ENCODE assay signal across 8 cellular contexts in the genomic region with DNA sequence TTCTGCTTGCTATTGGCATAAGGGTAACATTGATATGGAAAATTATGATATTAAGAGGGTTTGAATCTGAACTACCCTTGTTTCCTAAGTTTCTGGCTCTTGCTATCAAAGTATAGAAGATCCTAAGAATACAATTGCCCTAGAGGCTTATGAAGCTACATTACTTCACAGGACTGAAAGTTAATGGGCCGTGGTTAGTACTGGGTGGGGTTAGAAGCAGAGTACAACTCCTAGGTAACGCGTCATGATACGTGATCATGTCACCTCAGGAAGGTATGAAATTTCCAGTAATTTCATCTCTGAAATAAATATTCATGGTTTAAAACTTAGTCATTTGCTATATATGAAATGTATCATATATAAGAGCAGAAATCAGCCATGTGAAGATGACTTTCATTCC.
"Had no signal": no experiment of that assay in that cellular context is flagged by ENCODE, and none has a peak within 500 bp of the region (broad histone marks: within the 10 kb centered on the region; RNA-seq: fewer than 3 reads in every experiment).

No MANE protein-coding gene starts in this region.

- H3K27ac ChIP-seq: HL-60 had no signal

- H3K4me3 ChIP-seq: GM23338 had no signal

- FAIRE-seq: H1, H54, HepG2 had no signal

- DNase-seq: H9, HCEC 1CT, KBM-7 had no signal

- ATAC-seq: GM23338, HepG2 had no signal
